2 cellular contexts compared by ENCODE assay signal in the genomic region with DNA sequence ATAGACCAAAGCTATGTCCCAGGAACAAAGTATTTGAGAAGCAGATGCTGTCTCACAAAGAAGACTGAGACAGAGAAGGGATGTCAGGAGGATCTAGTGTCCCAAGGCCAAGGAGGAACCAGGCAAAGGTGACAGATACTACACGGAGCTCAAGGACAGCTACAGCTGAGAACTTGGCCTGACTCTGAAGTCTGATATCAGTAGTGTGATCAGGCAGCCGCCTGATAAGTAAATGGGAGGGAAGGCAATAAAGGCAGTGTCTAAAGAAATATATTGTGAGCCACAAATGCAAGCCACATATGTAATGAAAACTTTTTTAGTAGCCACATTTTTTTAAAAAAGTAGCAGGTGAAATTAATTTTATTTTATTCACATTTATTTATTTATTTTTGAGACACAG.
TF ChIP-seq lines count a peak whose summit lies in the region.

No MANE protein-coding gene starts in this region.

TF ChIP-seq in A549, 52 proteins besides CTCF, POLR2A, EP300 and RAD21:
- TF ChIP-seq FOSB (CRISPR knock-in tag; IDR thresholded peaks at IDR 0.05) (no peak), EHMT2 (IDR thresholded peaks at IDR 0.05; ENCODE audit: low read depth) (no peak), KDM1A (IDR thresholded peaks at IDR 0.05; ENCODE audit: low read depth) (no peak), SMC3 (IDR thresholded peaks at IDR 0.05) (no peak), BHLHE40 (IDR thresholded peaks at IDR 0.05; ENCODE audit: low read depth, low read length) (no peak), GATA3 (IDR thresholded peaks at IDR 0.05; ENCODE audit: borderline replicate concordance) (no peak), POLR2AphosphoS2 (conservative IDR thresholded peaks at IDR 0.05; ENCODE audit: low read length) (no peak), NPAS2 (CRISPR knock-in tag; IDR thresholded peaks at IDR 0.05; ENCODE audit: borderline replicate concordance) (no peak), HOXB13 (CRISPR knock-in tag; IDR thresholded peaks at IDR 0.05; ENCODE audit: low read depth) (no peak), TFCP2L1 (CRISPR knock-in tag; IDR thresholded peaks at IDR 0.05) (no peak), ZC3H11A (IDR thresholded peaks at IDR 0.05) (no peak), CBX2 (IDR thresholded peaks at IDR 0.05; ENCODE audit: borderline replicate concordance, low read depth) (no peak), MYC (IDR thresholded peaks at IDR 0.05; ENCODE audit: borderline replicate concordance, low read length) (no peak), HMGXB4 (CRISPR knock-in tag; IDR thresholded peaks at IDR 0.05; ENCODE audit: borderline replicate concordance) (no peak)
- TF ChIP-seq, protein P1, sequence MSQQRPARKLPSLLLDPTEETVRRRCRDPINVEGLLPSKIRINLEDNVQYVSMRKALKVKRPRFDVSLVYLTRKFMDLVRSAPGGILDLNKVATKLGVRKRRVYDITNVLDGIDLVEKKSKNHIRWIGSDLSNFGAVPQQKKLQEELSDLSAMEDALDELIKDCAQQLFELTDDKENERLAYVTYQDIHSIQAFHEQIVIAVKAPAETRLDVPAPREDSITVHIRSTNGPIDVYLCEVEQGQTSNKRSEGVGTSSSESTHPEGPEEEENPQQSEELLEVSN (IDR thresholded peaks at IDR 0.05; ENCODE audit: borderline replicate concordance, low read depth): no peak

TF ChIP-seq in K562, 482 proteins besides CTCF, POLR2A, EP300 and RAD21 (continues in another document):
- TF ChIP-seq BHLHE40 (IDR thresholded peaks at IDR 0.05; ENCODE audit: low read length): peak; percentile 34; the same call in 1 of the 2 replicates
- no peak for TF ChIP-seq GATAD2A (IDR thresholded peaks at IDR 0.05)
- no peak for TF ChIP-seq JUND (IDR thresholded peaks at IDR 0.05; ENCODE audit: borderline replicate concordance, low read depth, low read length)
- TF ChIP-seq JUND (tag; IDR thresholded peaks at IDR 0.05; ENCODE audit: borderline replicate concordance, low read depth, low read length): peak; percentile 12; the same call in 1 of the 3 replicates
- TF ChIP-seq YBX1 (IDR thresholded peaks at IDR 0.05): no peak
- TF ChIP-seq NR2C1 (IDR thresholded peaks at IDR 0.05): peak; percentile 23; the same call in 1 of the 2 replicates
- no peak for TF ChIP-seq NR2C1 (tag; IDR thresholded peaks at IDR 0.05)
- TF ChIP-seq CBX5 (IDR thresholded peaks at IDR 0.05; ENCODE audit: borderline replicate concordance, low read depth): no peak
- TF ChIP-seq TAF9B (IDR thresholded peaks at IDR 0.05; ENCODE audit: partially characterized antibody): no peak
- peak; percentile 34; the same call in 1 of the 2 replicates for TF ChIP-seq PKNOX1 (IDR thresholded peaks at IDR 0.05)
- TF ChIP-seq SMARCA4 (IDR thresholded peaks at IDR 0.05): peak; percentile 66
- TF ChIP-seq ZNF384 (IDR thresholded peaks at IDR 0.05; ENCODE audit: low read depth, low read length): peak; percentile 22; the same call in 1 of the 2 replicates
- peak; percentile 20; the same call in 1 of the 2 replicates for TF ChIP-seq GATA2 (CRISPR knock-in tag; IDR thresholded peaks at IDR 0.05)
- TF ChIP-seq U2AF1 (optimal IDR thresholded peaks at IDR 0.05; ENCODE audit: low read depth, low read length): no peak
- no peak for TF ChIP-seq EWSR1 (IDR thresholded peaks at IDR 0.05; ENCODE audit: borderline replicate concordance, low read depth, partially characterized antibody)
- 0 out of 2 replicates have a peak, but pooled peaks have one; percentile 20 for TF ChIP-seq CXXC5 (CRISPR knock-in tag; IDR thresholded peaks at IDR 0.05)
- no peak for TF ChIP-seq HNRNPUL1 (IDR thresholded peaks at IDR 0.05; ENCODE audit: low read length)
- no peak for TF ChIP-seq CBX2 (IDR thresholded peaks at IDR 0.05; ENCODE audit: insufficient read depth, low read length, poor library complexity, severe bottlenecking)
- TF ChIP-seq SPI1 (IDR thresholded peaks at IDR 0.05; ENCODE audit: borderline replicate concordance, low read depth, low read length): no peak
- TF ChIP-seq, protein P2, sequence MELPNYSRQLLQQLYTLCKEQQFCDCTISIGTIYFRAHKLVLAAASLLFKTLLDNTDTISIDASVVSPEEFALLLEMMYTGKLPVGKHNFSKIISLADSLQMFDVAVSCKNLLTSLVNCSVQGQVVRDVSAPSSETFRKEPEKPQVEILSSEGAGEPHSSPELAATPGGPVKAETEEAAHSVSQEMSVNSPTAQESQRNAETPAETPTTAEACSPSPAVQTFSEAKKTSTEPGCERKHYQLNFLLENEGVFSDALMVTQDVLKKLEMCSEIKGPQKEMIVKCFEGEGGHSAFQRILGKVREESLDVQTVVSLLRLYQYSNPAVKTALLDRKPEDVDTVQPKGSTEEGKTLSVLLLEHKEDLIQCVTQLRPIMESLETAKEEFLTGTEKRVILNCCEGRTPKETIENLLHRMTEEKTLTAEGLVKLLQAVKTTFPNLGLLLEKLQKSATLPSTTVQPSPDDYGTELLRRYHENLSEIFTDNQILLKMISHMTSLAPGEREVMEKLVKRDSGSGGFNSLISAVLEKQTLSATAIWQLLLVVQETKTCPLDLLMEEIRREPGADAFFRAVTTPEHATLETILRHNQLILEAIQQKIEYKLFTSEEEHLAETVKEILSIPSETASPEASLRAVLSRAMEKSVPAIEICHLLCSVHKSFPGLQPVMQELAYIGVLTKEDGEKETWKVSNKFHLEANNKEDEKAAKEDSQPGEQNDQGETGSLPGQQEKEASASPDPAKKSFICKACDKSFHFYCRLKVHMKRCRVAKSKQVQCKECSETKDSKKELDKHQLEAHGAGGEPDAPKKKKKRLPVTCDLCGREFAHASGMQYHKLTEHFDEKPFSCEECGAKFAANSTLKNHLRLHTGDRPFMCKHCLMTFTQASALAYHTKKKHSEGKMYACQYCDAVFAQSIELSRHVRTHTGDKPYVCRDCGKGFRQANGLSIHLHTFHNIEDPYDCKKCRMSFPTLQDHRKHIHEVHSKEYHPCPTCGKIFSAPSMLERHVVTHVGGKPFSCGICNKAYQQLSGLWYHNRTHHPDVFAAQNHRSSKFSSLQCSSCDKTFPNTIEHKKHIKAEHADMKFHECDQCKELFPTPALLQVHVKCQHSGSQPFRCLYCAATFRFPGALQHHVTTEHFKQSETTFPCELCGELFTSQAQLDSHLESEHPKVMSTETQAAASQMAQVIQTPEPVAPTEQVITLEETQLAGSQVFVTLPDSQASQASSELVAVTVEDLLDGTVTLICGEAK (IDR thresholded peaks at IDR 0.05): no peak
- TF ChIP-seq, protein P2 (CRISPR knock-in tag; IDR thresholded peaks at IDR 0.05): no peak
- TF ChIP-seq POLR2AphosphoS5 (IDR thresholded peaks at IDR 0.05; ENCODE audit: control insufficient read depth, insufficient read depth, low read depth, low read length): no peak
- TF ChIP-seq OTX1 (CRISPR knock-in tag; IDR thresholded peaks at IDR 0.05): no peak
- TF ChIP-seq RCOR1 (IDR thresholded peaks at IDR 0.05; ENCODE audit: borderline replicate concordance in 1 of 2, low read depth in 2 of 2, low read length in 2 of 2): peak in 1 of 2 experiments; percentile 43; a peak in 1 of 4 replicates
- no peak for TF ChIP-seq MAFF (IDR thresholded peaks at IDR 0.05; ENCODE audit: low read length)
- TF ChIP-seq CAMTA2 (CRISPR knock-in tag; conservative IDR thresholded peaks at IDR 0.05): no peak
- TF ChIP-seq, protein P3, sequence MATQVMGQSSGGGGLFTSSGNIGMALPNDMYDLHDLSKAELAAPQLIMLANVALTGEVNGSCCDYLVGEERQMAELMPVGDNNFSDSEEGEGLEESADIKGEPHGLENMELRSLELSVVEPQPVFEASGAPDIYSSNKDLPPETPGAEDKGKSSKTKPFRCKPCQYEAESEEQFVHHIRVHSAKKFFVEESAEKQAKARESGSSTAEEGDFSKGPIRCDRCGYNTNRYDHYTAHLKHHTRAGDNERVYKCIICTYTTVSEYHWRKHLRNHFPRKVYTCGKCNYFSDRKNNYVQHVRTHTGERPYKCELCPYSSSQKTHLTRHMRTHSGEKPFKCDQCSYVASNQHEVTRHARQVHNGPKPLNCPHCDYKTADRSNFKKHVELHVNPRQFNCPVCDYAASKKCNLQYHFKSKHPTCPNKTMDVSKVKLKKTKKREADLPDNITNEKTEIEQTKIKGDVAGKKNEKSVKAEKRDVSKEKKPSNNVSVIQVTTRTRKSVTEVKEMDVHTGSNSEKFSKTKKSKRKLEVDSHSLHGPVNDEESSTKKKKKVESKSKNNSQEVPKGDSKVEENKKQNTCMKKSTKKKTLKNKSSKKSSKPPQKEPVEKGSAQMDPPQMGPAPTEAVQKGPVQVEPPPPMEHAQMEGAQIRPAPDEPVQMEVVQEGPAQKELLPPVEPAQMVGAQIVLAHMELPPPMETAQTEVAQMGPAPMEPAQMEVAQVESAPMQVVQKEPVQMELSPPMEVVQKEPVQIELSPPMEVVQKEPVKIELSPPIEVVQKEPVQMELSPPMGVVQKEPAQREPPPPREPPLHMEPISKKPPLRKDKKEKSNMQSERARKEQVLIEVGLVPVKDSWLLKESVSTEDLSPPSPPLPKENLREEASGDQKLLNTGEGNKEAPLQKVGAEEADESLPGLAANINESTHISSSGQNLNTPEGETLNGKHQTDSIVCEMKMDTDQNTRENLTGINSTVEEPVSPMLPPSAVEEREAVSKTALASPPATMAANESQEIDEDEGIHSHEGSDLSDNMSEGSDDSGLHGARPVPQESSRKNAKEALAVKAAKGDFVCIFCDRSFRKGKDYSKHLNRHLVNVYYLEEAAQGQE (CRISPR knock-in tag; IDR thresholded peaks at IDR 0.05; ENCODE audit: low read depth): no peak
- TF ChIP-seq NR2C2 (CRISPR knock-in tag; IDR thresholded peaks at IDR 0.05): no peak
- TF ChIP-seq NR2C2 (tag; IDR thresholded peaks at IDR 0.05): no peak
- TF ChIP-seq, protein P4, sequence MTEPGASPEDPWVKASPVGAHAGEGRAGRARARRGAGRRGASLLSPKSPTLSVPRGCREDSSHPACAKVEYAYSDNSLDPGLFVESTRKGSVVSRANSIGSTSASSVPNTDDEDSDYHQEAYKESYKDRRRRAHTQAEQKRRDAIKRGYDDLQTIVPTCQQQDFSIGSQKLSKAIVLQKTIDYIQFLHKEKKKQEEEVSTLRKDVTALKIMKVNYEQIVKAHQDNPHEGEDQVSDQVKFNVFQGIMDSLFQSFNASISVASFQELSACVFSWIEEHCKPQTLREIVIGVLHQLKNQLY (CRISPR knock-in tag; conservative IDR thresholded peaks at IDR 0.05): no peak
- TF ChIP-seq SMAD4 (CRISPR knock-in tag; conservative IDR thresholded peaks at IDR 0.05): no peak
- no peak for TF ChIP-seq ZNF217 (CRISPR knock-in tag; IDR thresholded peaks at IDR 0.05)
- peak; percentile 59 for TF ChIP-seq DPF2 (IDR thresholded peaks at IDR 0.05)
- TF ChIP-seq RBM25 (IDR thresholded peaks at IDR 0.05; ENCODE audit: low read depth, low read length, severe bottlenecking): no peak
- no peak for TF ChIP-seq CHD1 (IDR thresholded peaks at IDR 0.05; ENCODE audit: low read length)
- TF ChIP-seq SMARCE1 (IDR thresholded peaks at IDR 0.05): peak; percentile 30; the same call in 1 of the 2 replicates
- no peak for TF ChIP-seq CHCHD3 (CRISPR knock-in tag; IDR thresholded peaks at IDR 0.05)
- TF ChIP-seq, protein P1 (IDR thresholded peaks at IDR 0.05; ENCODE audit: borderline replicate concordance in 1 of 2, extremely low read depth in 1 of 2, insufficient read depth in 1 of 2, insufficient read length in 1 of 2, low read depth in 1 of 2, low read length in 1 of 2, poor library complexity in 1 of 2, severe bottlenecking in 1 of 2): no peak
- TF ChIP-seq ZNF143 (CRISPR knock-in tag; IDR thresholded peaks at IDR 0.05): no peak
- no peak for TF ChIP-seq DDX20 (tag; IDR thresholded peaks at IDR 0.05; ENCODE audit: low read depth)
- no peak for TF ChIP-seq BRF1 (IDR thresholded peaks at IDR 0.05; ENCODE audit: borderline replicate concordance, extremely low read depth, insufficient read length)
- TF ChIP-seq ATF1 (CRISPR knock-in tag; IDR thresholded peaks at IDR 0.05): no peak
- no peak for TF ChIP-seq ATF1 (tag; IDR thresholded peaks at IDR 0.05)
- TF ChIP-seq, protein P5, sequence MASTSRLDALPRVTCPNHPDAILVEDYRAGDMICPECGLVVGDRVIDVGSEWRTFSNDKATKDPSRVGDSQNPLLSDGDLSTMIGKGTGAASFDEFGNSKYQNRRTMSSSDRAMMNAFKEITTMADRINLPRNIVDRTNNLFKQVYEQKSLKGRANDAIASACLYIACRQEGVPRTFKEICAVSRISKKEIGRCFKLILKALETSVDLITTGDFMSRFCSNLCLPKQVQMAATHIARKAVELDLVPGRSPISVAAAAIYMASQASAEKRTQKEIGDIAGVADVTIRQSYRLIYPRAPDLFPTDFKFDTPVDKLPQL (IDR thresholded peaks at IDR 0.05; ENCODE audit: extremely low read depth, insufficient read length): no peak
- TF ChIP-seq SOX6 (IDR thresholded peaks at IDR 0.05): 0 out of 2 replicates have a peak, but pooled peaks have one; percentile 22
